Comparison of ENCODE assay signal across 12 cellular contexts in genomic region chr10:69232252-69232651, GRCh38. TPM values are rescaled to one million over a fixed set of nuclear protein-coding genes. Genes with fewer than 3 reads are reported as not detected.
DNase-seq lines count a peak whose midpoint lies in the region; FAIRE-seq and TF ChIP-seq lines count a peak whose summit lies in the region.
"Had no signal": no experiment of that assay in that cellular context is flagged by ENCODE, and none has a peak within 500 bp of the region (broad histone marks: within the 10 kb centered on the region; RNA-seq: fewer than 3 reads in every experiment).

No MANE protein-coding gene starts in this region.

- H3K27me3 Mint-ChIP-seq in osteocyte (ENCODE audit: unreplicated experiment), result no peaks in the 10 kb centered on the region

- no peaks in the 10 kb centered on the region for H4K20me1 ChIP-seq in endothelial cell of umbilical vein (replicated peaks; ENCODE audit: control insufficient read depth, extremely low read depth, insufficient read depth, low read length)

- dilution Hi-C loops in endothelial cell of umbilical vein (cut with MboI; ENCODE audit: extremely low pct_ligation_motif_present, low sequenced_read_pairs), result loop anchor here (25.0 kb wide), 1 partner anchor 155 kb away; no protein-coding TSS in a partner anchor

- no peaks in the 10 kb centered on the region for H3K9me3 Mint-ChIP-seq in osteocyte (ENCODE audit: unreplicated experiment)
- H3K9me3 Mint-ChIP-seq: activated T-cell treated with anti-CD3 and anti-CD28 coated beads, Interleukin-2, amount 50 U/mL, for 72 hours had no signal

- H3K9me3 ChIP-seq in endothelial cell of umbilical vein (replicated peaks; ENCODE audit: control insufficient read depth, insufficient read depth, low read length), result no peaks in the 10 kb centered on the region

- peak overlapping the region; percentile 45 for H3K27ac Mint-ChIP-seq in osteocyte (ENCODE audit: unreplicated experiment)
- H3K27ac Mint-ChIP-seq: activated T-cell treated with anti-CD3 and anti-CD28 coated beads, Interleukin-2, amount 50 U/mL, for 72 hours had no signal

- intact Hi-C loops in endothelial cell of umbilical vein (cut with micrococcal nuclease), result loop anchor here (10.0 kb wide), 1 partner anchor 413 kb away; no protein-coding TSS in a partner anchor

- H3K4me2 ChIP-seq in endothelial cell of umbilical vein (ENCODE audit: insufficient read depth, low read length), result no peak overlapping the region

- no peaks in the 10 kb centered on the region for H3K36me3 Mint-ChIP-seq in osteocyte (ENCODE audit: unreplicated experiment)

- no TSS peak for BruUV-seq in endothelial cell of umbilical vein (replicated peaks; lab: Mats Ljungman, UMichigan)

- H3K4me1 ChIP-seq in endothelial cell of umbilical vein (ENCODE audit: control insufficient read depth, extremely low read depth, insufficient read depth, low read length), result peaks cover 12% of the 10 kb centered on the region

- no peaks in the 10 kb centered on the region for H3K36me3 ChIP-seq in endothelial cell of umbilical vein (ENCODE audit: control insufficient read depth in 2 of 2, extremely low read depth in 1 of 2, insufficient read depth in 2 of 2, low read length in 2 of 2)

- no peak overlapping the region for H3K9ac ChIP-seq in endothelial cell of umbilical vein (replicated peaks; ENCODE audit: extremely low read depth, insufficient read depth, low read length)

- CTCF ChIA-PET in endothelial cell of umbilical vein (lab: Charles Lee), result interaction anchor here (1.2 to 6.4 kb wide), 5 partner anchors 160 to 227 kb away, joined by 3 to 103 read pairs (median 4); no protein-coding TSS in a partner anchor

- no peak overlapping the region for H3K4me3 Mint-ChIP-seq in osteocyte (ENCODE audit: unreplicated experiment)

- no peaks in the 10 kb centered on the region for H3K9me1 ChIP-seq in endothelial cell of umbilical vein (replicated peaks; ENCODE audit: control insufficient read depth, extremely low read depth, insufficient read depth, low read length)

- H3K4me1 Mint-ChIP-seq in osteocyte (ENCODE audit: unreplicated experiment), result peaks cover 18% of the 10 kb centered on the region

- no peaks in the 10 kb centered on the region for H3K27me3 ChIP-seq in endothelial cell of umbilical vein (ENCODE audit: control insufficient read depth in 2 of 2, insufficient read depth in 2 of 2, low read length in 2 of 2)

- peak; percentile 82 for FAIRE-seq in endothelial cell of umbilical vein (lab: Jason Lieb, UNC)

- no peak overlapping the region for H3K4me3 ChIP-seq in endothelial cell of umbilical vein (replicated peaks in 1 of 3; ENCODE audit: insufficient read depth in 1 of 3, low read depth in 1 of 3, low read length in 3 of 3)

- H2AFZ ChIP-seq in endothelial cell of umbilical vein (ENCODE audit: low read depth, low read length), result no peak overlapping the region

- H3K27ac ChIP-seq in endothelial cell of umbilical vein (ENCODE audit: insufficient read depth, low read depth, low read length), result no peak overlapping the region

- POLR2A ChIA-PET in endothelial cell of umbilical vein (lab: Charles Lee), result no interaction called here

- no peak for TF ChIP-seq CTCF in endothelial cell of umbilical vein (IDR thresholded peaks at IDR 0.05; ENCODE audit: extremely low read depth in 1 of 2, insufficient read depth in 1 of 2, low read depth in 1 of 2, low read length in 2 of 2)
- TF ChIP-seq CTCF in osteocyte (IDR thresholded peaks at IDR 0.05), result no peak

- H3K79me2 ChIP-seq in endothelial cell of umbilical vein (ENCODE audit: control insufficient read depth, insufficient read depth, low read length), result no peaks in the 10 kb centered on the region

- DNase-seq in EL (peak; percentile 92), NCI-H460 (ENCODE audit: extremely low read depth, low read depth) (peak; percentile 85), endothelial cell of umbilical vein (ENCODE audit: low read depth, low spot score) (no peak), osteocyte (ENCODE audit: extremely low spot score, unreplicated experiment) (no peak), NAMALWA (ENCODE audit: low spot score) (no peak), DMS153 (lab: John Stamatoyannopoulos, UW) (no peak)
- no peak for DNase-seq in effector CD8-positive, alpha-beta T cell (lab: John Stamatoyannopoulos, UW)
- no peak for DNase-seq in stimulated activated naive CD4-positive, alpha-beta T cell (lab: John Stamatoyannopoulos, UW)
- DNase-seq: glutamatergic neuron, NCI-H1930, occipital lobe had no signal

- no peak for TF ChIP-seq POLR2A in endothelial cell of umbilical vein (IDR thresholded peaks at IDR 0.05; ENCODE audit: low read depth, low read length)

TF ChIP-seq in endothelial cell of umbilical vein, 7 proteins besides CTCF, POLR2A, EP300 and RAD21:
- TF ChIP-seq FOS (IDR thresholded peaks at IDR 0.05; ENCODE audit: borderline replicate concordance, insufficient read depth, low read length), result no peak
- no peak for TF ChIP-seq JUN (IDR thresholded peaks at IDR 0.05; ENCODE audit: borderline replicate concordance, insufficient read depth, insufficient read length, low read depth)
- TF ChIP-seq MAX (IDR thresholded peaks at IDR 0.05; ENCODE audit: insufficient read depth, insufficient read length), result no peak
- TF ChIP-seq POLR2AphosphoS5 (IDR thresholded peaks at IDR 0.05; ENCODE audit: insufficient read depth, low read depth, low read length), result no peak
- no peak for TF ChIP-seq GATA2 (IDR thresholded peaks at IDR 0.05; ENCODE audit: insufficient read depth, insufficient read length, low read depth, low read length)
- TF ChIP-seq MYC (IDR thresholded peaks at IDR 0.05; ENCODE audit: low read depth, low read length), result no peak
- no peak for TF ChIP-seq EZH2 (IDR thresholded peaks at IDR 0.05; ENCODE audit: borderline replicate concordance, low read depth, low read length, severe bottlenecking)

RNA-seq across cellular contexts. Expression of gene HKDC1, which starts 12.1 kb away (rescaled TPM):
- 5.6 and 7.6 TPM in 2 replicates for total RNA-seq in NCI-H460 (2014; rRNA removed; shearing (Covaris generic))
- 0.75 and 13.8 TPM in 2 replicates for polyA plus RNA-seq in NCI-H460 (2014; cell fraction: nucleus; rRNA removed)
- 0.18 TPM in 1 of 2 replicates, not detected in the other for total RNA-seq in endothelial cell of umbilical vein
- not detected in 2 replicates for polyA plus RNA-seq in endothelial cell of umbilical vein
- not detected in 2 replicates for polyA plus RNA-seq in endothelial cell of umbilical vein (2011; cell fraction: cytosol; rRNA removed)
- polyA plus RNA-seq in endothelial cell of umbilical vein (2011; cell fraction: nucleus; rRNA removed), result 0.11 TPM in 1 of 2 replicates, not detected in the other
- polyA plus RNA-seq in endothelial cell of umbilical vein (2012), result 0.12 and 0.21 TPM in 2 replicates
- not detected in 2 replicates for polyA minus RNA-seq in endothelial cell of umbilical vein
- 0.92 TPM for polyA minus RNA-seq in endothelial cell of umbilical vein (2011; cell fraction: cytosol; rRNA and poly(A)+ RNA removed)
- not detected in 2 replicates for polyA minus RNA-seq in endothelial cell of umbilical vein (2011; cell fraction: nucleus; rRNA and poly(A)+ RNA removed)
- total RNA-seq in osteocyte, result 0.19 TPM in 1 of 2 replicates, not detected in the other

RNA-seq across cellular contexts. Expression of gene HK1, which starts 46.0 kb away (rescaled TPM):
- 34.2 and 41.4 TPM in 2 replicates for total RNA-seq in NCI-H460 (2014; rRNA removed; shearing (Covaris generic))
- 27.2 and 28.7 TPM in 2 replicates for polyA plus RNA-seq in NCI-H460 (2014; cell fraction: nucleus; rRNA removed)
- total RNA-seq in endothelial cell of umbilical vein (120 and 121 TPM in 2 replicates), osteocyte (59.4 and 61.3 TPM in 2 replicates)
- 35.9 and 50.8 TPM in 2 replicates for polyA plus RNA-seq in endothelial cell of umbilical vein
- polyA plus RNA-seq in endothelial cell of umbilical vein (2011; cell fraction: cytosol; rRNA removed), result 44.9 and 54.6 TPM in 2 replicates
- polyA plus RNA-seq in endothelial cell of umbilical vein (2011; cell fraction: nucleus; rRNA removed), result 54.9 and 58.1 TPM in 2 replicates
- 120 TPM in 2 replicates for polyA plus RNA-seq in endothelial cell of umbilical vein (2012)
- 97.6 and 101 TPM in 2 replicates for polyA minus RNA-seq in endothelial cell of umbilical vein
- polyA minus RNA-seq in endothelial cell of umbilical vein (2011; cell fraction: cytosol; rRNA and poly(A)+ RNA removed), result 3.4 TPM
- 25.6 and 26.7 TPM in 2 replicates for polyA minus RNA-seq in endothelial cell of umbilical vein (2011; cell fraction: nucleus; rRNA and poly(A)+ RNA removed)

RNA-seq across cellular contexts. Expression of gene SUPV3L1, which starts 52.2 kb away (rescaled TPM):
- 75.9 and 79.0 TPM in 2 replicates for total RNA-seq in NCI-H460 (2014; rRNA removed; shearing (Covaris generic))
- polyA plus RNA-seq in NCI-H460 (2014; cell fraction: nucleus; rRNA removed), result 71.2 and 78.9 TPM in 2 replicates
- total RNA-seq in endothelial cell of umbilical vein, result 30.0 and 30.4 TPM in 2 replicates
- polyA plus RNA-seq in endothelial cell of umbilical vein, result 18.6 and 21.8 TPM in 2 replicates
- 20.9 and 24.1 TPM in 2 replicates for polyA plus RNA-seq in endothelial cell of umbilical vein (2011; cell fraction: cytosol; rRNA removed)
- 47.8 and 71.1 TPM in 2 replicates for polyA plus RNA-seq in endothelial cell of umbilical vein (2011; cell fraction: nucleus; rRNA removed)
- polyA plus RNA-seq in endothelial cell of umbilical vein (2012), result 25.6 TPM in 2 replicates
- 16.9 and 31.4 TPM in 2 replicates for polyA minus RNA-seq in endothelial cell of umbilical vein
- 53.9 TPM for polyA minus RNA-seq in endothelial cell of umbilical vein (2011; cell fraction: cytosol; rRNA and poly(A)+ RNA removed)
- 26.0 and 30.1 TPM in 2 replicates for polyA minus RNA-seq in endothelial cell of umbilical vein (2011; cell fraction: nucleus; rRNA and poly(A)+ RNA removed)
- total RNA-seq in osteocyte, result 27.3 and 30.5 TPM in 2 replicates

Comparison
In these comparisons a context has a peak if more than half of its experiments do, and no peak if none do; other contexts are left out.
1. DNase-seq: peak in EL (single experiment) and NCI-H460 (single experiment); none in endothelial cell of umbilical vein (single experiment), osteocyte (single experiment), effector CD8-positive, alpha-beta T cell (single experiment), NAMALWA (single experiment), DMS153 (single experiment) and stimulated activated naive CD4-positive, alpha-beta T cell (0 of 6).